14 cellular contexts compared by ENCODE assay signal in the genomic region with DNA sequence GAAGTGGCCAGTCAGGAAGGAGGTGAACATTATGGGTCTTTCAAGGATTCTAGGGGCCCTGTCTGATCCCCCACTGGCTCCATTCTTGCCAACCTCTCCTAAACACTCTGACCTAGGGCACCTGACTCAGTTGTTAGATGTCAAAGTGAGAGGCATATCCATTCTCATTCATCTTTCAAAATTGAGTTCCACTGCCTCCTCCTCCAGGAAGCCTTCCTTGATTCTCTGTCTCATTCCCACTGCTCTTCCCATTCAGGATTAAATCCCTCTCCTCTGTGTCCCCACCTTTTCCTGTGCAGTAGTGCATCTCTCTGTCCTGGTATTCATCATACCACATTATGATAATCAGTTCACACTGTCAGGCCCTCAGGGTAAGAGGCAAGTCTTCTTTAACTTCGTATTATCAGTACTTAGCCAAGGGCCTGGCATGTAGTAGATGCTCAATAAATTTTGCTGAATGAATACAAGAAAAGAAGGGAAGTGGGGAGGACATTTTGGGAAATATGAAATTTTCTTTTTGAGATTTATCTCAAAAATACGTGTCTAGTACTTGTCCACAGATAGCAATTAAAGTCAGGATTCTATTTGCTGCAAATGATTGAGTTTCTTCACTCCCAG.
DNase-seq lines count a peak whose midpoint lies in the region; ATAC-seq and TF ChIP-seq lines count a peak whose summit lies in the region.
"Had no signal": no experiment of that assay in that cellular context is flagged by ENCODE, and none has a peak within 500 bp of the region (broad histone marks: within the 10 kb centered on the region; RNA-seq: fewer than 3 reads in every experiment).

No MANE protein-coding gene starts in this region.

- H3K36me3 ChIP-seq in gastroesophageal sphincter = no peaks in the 10 kb centered on the region
- no peaks in the 10 kb centered on the region for H3K36me3 ChIP-seq in thymus (ENCODE audit: control insufficient read depth, insufficient read depth)
- H3K36me3 ChIP-seq in ascending aorta = no peaks in the 10 kb centered on the region
- H3K36me3 ChIP-seq in osteoblast (ENCODE audit: insufficient read depth, low read length) = no peaks in the 10 kb centered on the region

- no peak for TF ChIP-seq EP300 in gastroesophageal sphincter (IDR thresholded peaks at IDR 0.05)

- CTCF ChIA-PET in T-cell (lab: Charles Lee) = interaction anchor here in 1 of 2 donors (0.6 to 1.1 kb wide), 5 partner anchors 27 to 929 kb away, joined by 3 to 5 read pairs (median 4); no protein-coding TSS in a partner anchor

- H3K79me2 ChIP-seq in osteoblast (ENCODE audit: insufficient read depth, low read length) = no peaks in the 10 kb centered on the region

- no peak overlapping the region for H3K4me2 ChIP-seq in osteoblast (ENCODE audit: insufficient read depth, low read length)
- H3K4me2 ChIP-seq: PC-9 had no signal

- no peak for TF ChIP-seq CTCF in gastroesophageal sphincter (IDR thresholded peaks at IDR 0.05)
- no peak for TF ChIP-seq CTCF in ascending aorta (IDR thresholded peaks at IDR 0.05)
- no peak for TF ChIP-seq CTCF in osteoblast (IDR thresholded peaks at IDR 0.05; ENCODE audit: extremely low read depth, low read depth, low read length)

- no peak overlapping the region for H3K4me3 Mint-ChIP-seq in activated naive CD8-positive, alpha-beta T cell
- no peak overlapping the region for H3K4me3 Mint-ChIP-seq in activated naive CD8-positive, alpha-beta T cell treated with anti-CD3 and anti-CD28 coated beads for 36 hours
- H3K4me3 Mint-ChIP-seq in T-cell = no peak overlapping the region

- 79 to 83% methylated on average over 1 of the region's 2 CpGs for WGBS in gastroesophageal sphincter (ENCODE audit: low coverage in 1 of 2), 2 donors
- 99% methylated on average over 2 of the region's 2 CpGs for WGBS in thymus

- intact Hi-C loops in ascending aorta (cut with DNase I) = no loop called here

- peaks cover 35% of the 10 kb centered on the region for H3K4me1 Mint-ChIP-seq in activated naive CD8-positive, alpha-beta T cell (ENCODE audit: low read depth)
- H3K4me1 Mint-ChIP-seq in activated naive CD8-positive, alpha-beta T cell treated with anti-CD3 and anti-CD28 coated beads for 36 hours = peaks cover 33% of the 10 kb centered on the region
- H3K4me1 Mint-ChIP-seq in T-cell = peaks cover 33 to 41% (median 39%) of the 10 kb centered on the region in 3 donors

- no peaks in the 10 kb centered on the region for H3K9me3 Mint-ChIP-seq in activated naive CD8-positive, alpha-beta T cell (ENCODE audit: low read depth)
- no peaks in the 10 kb centered on the region for H3K9me3 Mint-ChIP-seq in activated naive CD8-positive, alpha-beta T cell treated with anti-CD3 and anti-CD28 coated beads for 36 hours
- no peaks in the 10 kb centered on the region for H3K9me3 Mint-ChIP-seq in T-cell

- no peak overlapping the region for H2AFZ ChIP-seq in osteoblast (ENCODE audit: low read length)
- H2AFZ ChIP-seq: PC-9 had no signal

- H3K27ac Mint-ChIP-seq in activated naive CD8-positive, alpha-beta T cell = peak overlapping the region; percentile 41
- H3K27ac Mint-ChIP-seq in activated naive CD8-positive, alpha-beta T cell treated with anti-CD3 and anti-CD28 coated beads for 36 hours = no peak overlapping the region
- peak overlapping the region; percentile 75 to 90 for H3K27ac Mint-ChIP-seq in T-cell

- H4K20me1 ChIP-seq in osteoblast (ENCODE audit: insufficient read depth, low read length) = no peaks in the 10 kb centered on the region

- no peaks in the 10 kb centered on the region for H3K27me3 Mint-ChIP-seq in activated naive CD8-positive, alpha-beta T cell
- H3K27me3 Mint-ChIP-seq in activated naive CD8-positive, alpha-beta T cell treated with anti-CD3 and anti-CD28 coated beads for 36 hours = no peaks in the 10 kb centered on the region
- no peaks in the 10 kb centered on the region for H3K27me3 Mint-ChIP-seq in T-cell

- H3K9me3 ChIP-seq in gastroesophageal sphincter = no peaks in the 10 kb centered on the region
- no peaks in the 10 kb centered on the region for H3K9me3 ChIP-seq in thymus (ENCODE audit: control insufficient read depth)
- no peaks in the 10 kb centered on the region for H3K9me3 ChIP-seq in ascending aorta
- no peaks in the 10 kb centered on the region for H3K9me3 ChIP-seq in osteoblast (ENCODE audit: low read depth, low read length)
- H3K9me3 ChIP-seq: Caco-2 had no signal

- no peaks in the 10 kb centered on the region for H3K36me3 Mint-ChIP-seq in activated naive CD8-positive, alpha-beta T cell
- H3K36me3 Mint-ChIP-seq in activated naive CD8-positive, alpha-beta T cell treated with anti-CD3 and anti-CD28 coated beads for 36 hours = no peaks in the 10 kb centered on the region
- no peaks in the 10 kb centered on the region for H3K36me3 Mint-ChIP-seq in T-cell

- H3K4me3 ChIP-seq in gastroesophageal sphincter (no peak overlapping the region), thymus (ENCODE audit: low read length) (no peak overlapping the region), ascending aorta (no peak overlapping the region), osteoblast (ENCODE audit: insufficient read depth, low read length) (no peak overlapping the region)
- H3K4me3 ChIP-seq: PC-9 had no signal

- peaks cover 0 to 20% (median 0%) of the 10 kb centered on the region in 3 donors for H3K4me1 ChIP-seq in gastroesophageal sphincter
- H3K4me1 ChIP-seq in thymus (ENCODE audit: control insufficient read depth, insufficient read depth, low read length) = peaks cover 27% of the 10 kb centered on the region
- no peaks in the 10 kb centered on the region for H3K4me1 ChIP-seq in ascending aorta
- H3K4me1 ChIP-seq in osteoblast (ENCODE audit: insufficient read depth, low read length) = no peaks in the 10 kb centered on the region
- H3K4me1 ChIP-seq: Caco-2 had no signal

- no peaks in the 10 kb centered on the region for H3K27me3 ChIP-seq in gastroesophageal sphincter
- H3K27me3 ChIP-seq in thymus (ENCODE audit: control insufficient read depth, insufficient read depth) = no peaks in the 10 kb centered on the region
- H3K27me3 ChIP-seq in ascending aorta = no peaks in the 10 kb centered on the region
- peaks cover 6% of the 10 kb centered on the region for H3K27me3 ChIP-seq in osteoblast (ENCODE audit: insufficient read depth, low read length)

- POLR2A ChIA-PET in T-cell (lab: Charles Lee) = interaction anchor here in 1 of 2 donors (0.7 kb wide), 2 partner anchors 9 to 15 kb away, joined by 3 to 12 read pairs; no protein-coding TSS in a partner anchor

- no peak for DNase-seq in activated naive CD8-positive, alpha-beta T cell treated with anti-CD3 and anti-CD28 coated beads for 36 hours
- DNase-seq in T-cell = no peak
- DNase-seq in ascending aorta (ENCODE audit: low spot score in 2 of 2) = no peak
- no peak for DNase-seq in GM19238 (ENCODE audit: insufficient read length, low spot score)
- no peak for DNase-seq in osteoblast (ENCODE audit: insufficient read length, low spot score, missing footprints)
- DNase-seq: Caco-2, MM.1S, NCI-H1105, NCI-H187, NCI-H446, PC-9 had no signal

- no peak for TF ChIP-seq POLR2A in gastroesophageal sphincter (IDR thresholded peaks at IDR 0.05)

- H3K27ac ChIP-seq in gastroesophageal sphincter (peak overlapping the region in 3 of 4 donors; percentile 76 to 80 (median 77)), thymus (ENCODE audit: low read depth) (peak overlapping the region; percentile 2), ascending aorta (no peak overlapping the region), osteoblast (ENCODE audit: low read depth, low read length) (no peak overlapping the region)
- H3K27ac ChIP-seq: PC-9 had no signal

- ATAC-seq in T-cell (replicated peaks in 1 of 4) (no peak), gastroesophageal sphincter (no peak)

Comparison
In these comparisons a context has a peak if more than half of its experiments do, and no peak if none do; other contexts are left out.
1. H3K27ac ChIP-seq: peak in gastroesophageal sphincter (3 of 4) and thymus (single experiment); none in ascending aorta (0 of 2) and osteoblast (single experiment).